In the genomic region with DNA sequence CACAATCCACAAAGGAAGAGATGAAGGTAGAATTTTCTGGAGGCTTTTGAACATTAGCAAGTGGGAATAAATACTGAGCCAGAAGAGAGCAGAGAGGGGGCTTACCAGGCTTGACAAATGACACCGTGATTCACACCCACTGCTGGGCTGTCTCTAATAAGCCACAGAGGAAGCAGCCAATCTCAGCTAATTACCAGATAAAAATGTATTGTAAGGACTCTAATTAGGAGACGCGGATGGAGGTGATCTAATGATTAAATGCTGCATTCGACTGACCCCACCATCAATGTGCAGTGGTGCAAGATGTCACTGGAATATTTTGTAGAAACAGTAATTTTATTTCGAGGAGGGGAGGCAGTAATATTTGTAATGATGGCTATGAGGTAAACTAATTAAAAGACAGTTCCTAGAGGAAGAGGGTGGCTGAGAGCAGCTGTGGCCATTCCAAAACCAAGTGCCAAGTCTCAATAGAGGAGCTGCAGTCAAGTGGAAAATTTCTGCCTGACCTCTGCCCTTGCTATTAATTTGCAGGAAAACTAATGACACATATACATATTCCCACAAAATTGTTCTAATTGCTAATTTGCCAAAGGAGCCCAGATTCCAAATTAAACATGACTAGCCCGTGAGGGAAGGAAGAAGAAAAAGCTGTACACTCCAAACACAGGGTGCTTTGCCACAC, we compare ENCODE assay signal across 8 cellular contexts.
DNase-seq lines count a peak whose midpoint lies in the region; ATAC-seq, FAIRE-seq and TF ChIP-seq lines count a peak whose summit lies in the region.

No MANE protein-coding gene starts in this region.

- ATAC-seq in naive B cell (ENCODE audit: low read depth in 2 of 2) (no peak), GM19467 (IDR thresholded peaks at IDR 0.05; ENCODE audit: unreplicated experiment) (no peak)

- FAIRE-seq in GM12892 (lab: Jason Lieb, UNC) = no peak

- CTCF ChIA-PET in activated naive CD4-positive, alpha-beta T cell treated with anti-CD3 and anti-CD28 coated beads, Interleukin-2, amount 10 ng/mL, durations not matched to agents 7 days and 5 days (lab: Charles Lee) = no interaction called here

- no peak for TF ChIP-seq POLR2A in GM12892 (IDR thresholded peaks at IDR 0.05; ENCODE audit: low read depth, low read length)

- H3K36me3 Mint-ChIP-seq in activated naive CD4-positive, alpha-beta T cell treated with anti-CD3 and anti-CD28 coated beads, Interleukin-2, amount 10 ng/mL, durations not matched to agents 7 days and 5 days = peaks cover 82% of the 10 kb centered on the region
- H3K36me3 Mint-ChIP-seq in chondrocyte (ENCODE audit: low read depth) (peaks cover 41% of the 10 kb centered on the region), naive B cell (peaks cover 18 to 24% of the 10 kb centered on the region in 2 donors)

- 73% methylated on average over 6 of the region's 6 CpGs for WGBS in urinary bladder

- H3K36me3 ChIP-seq in urinary bladder (ENCODE audit: insufficient read depth) = peaks cover 1% of the 10 kb centered on the region

- peak overlapping the region; percentile 73 for H3K27ac Mint-ChIP-seq in activated naive CD4-positive, alpha-beta T cell treated with anti-CD3 and anti-CD28 coated beads, Interleukin-2, amount 10 ng/mL, durations not matched to agents 7 days and 5 days
- H3K27ac Mint-ChIP-seq in chondrocyte (ENCODE audit: unreplicated experiment) (peak overlapping the region; percentile 100), naive B cell (peak overlapping the region; percentile 75 to 92 (median 82))

- no peak for DNase-seq in activated naive CD4-positive, alpha-beta T cell treated with anti-CD3 and anti-CD28 coated beads, Interleukin-2, amount 10 ng/mL, durations not matched to agents 7 days and 5 days
- no peak for DNase-seq in activated naive CD4-positive, alpha-beta T cell (lab: John Stamatoyannopoulos, UW)
- DNase-seq in chondrocyte (ENCODE audit: low spot score) = no peak
- no peak for DNase-seq in naive B cell
- DNase-seq in GM12892 (ENCODE audit: insufficient read length) = no peak
- no peak for DNase-seq in NCI-H1436 (lab: John Stamatoyannopoulos, UW)

- no peaks in the 10 kb centered on the region for H3K27me3 Mint-ChIP-seq in activated naive CD4-positive, alpha-beta T cell treated with anti-CD3 and anti-CD28 coated beads, Interleukin-2, amount 10 ng/mL, durations not matched to agents 7 days and 5 days
- H3K27me3 Mint-ChIP-seq in chondrocyte (ENCODE audit: low read depth) (no peaks in the 10 kb centered on the region), naive B cell (no peaks in the 10 kb centered on the region)

- H3K4me3 ChIP-seq in urinary bladder (ENCODE audit: low read depth, low read length) = no peak overlapping the region

- no peaks in the 10 kb centered on the region for H3K9me3 Mint-ChIP-seq in activated naive CD4-positive, alpha-beta T cell treated with anti-CD3 and anti-CD28 coated beads, Interleukin-2, amount 10 ng/mL, durations not matched to agents 7 days and 5 days
- H3K9me3 Mint-ChIP-seq in chondrocyte (ENCODE audit: low read depth) (no peaks in the 10 kb centered on the region), naive B cell (no peaks in the 10 kb centered on the region)

- H3K4me1 Mint-ChIP-seq in activated naive CD4-positive, alpha-beta T cell treated with anti-CD3 and anti-CD28 coated beads, Interleukin-2, amount 10 ng/mL, durations not matched to agents 7 days and 5 days = peaks cover 46% of the 10 kb centered on the region
- H3K4me1 Mint-ChIP-seq in chondrocyte (ENCODE audit: low read depth) (peaks cover 66% of the 10 kb centered on the region), naive B cell (peaks cover 4 to 8% (median 5%) of the 10 kb centered on the region in 3 donors)

- peaks cover 3% of the 10 kb centered on the region for H3K4me1 ChIP-seq in urinary bladder (ENCODE audit: insufficient read depth)

- no peak for TF ChIP-seq CTCF in chondrocyte (IDR thresholded peaks at IDR 0.05)

- peak overlapping the region; percentile 66 for H3K27ac ChIP-seq in urinary bladder (ENCODE audit: low read depth)

- H3K4me3 Mint-ChIP-seq in activated naive CD4-positive, alpha-beta T cell treated with anti-CD3 and anti-CD28 coated beads, Interleukin-2, amount 10 ng/mL, durations not matched to agents 7 days and 5 days = no peak overlapping the region
- H3K4me3 Mint-ChIP-seq in chondrocyte (ENCODE audit: unreplicated experiment) = no peak overlapping the region
- peak overlapping the region in 1 of 8 donors; percentile 47 for H3K4me3 Mint-ChIP-seq in naive B cell
